In genomic region chr13:94660695-94661324, GRCh38 we compare ENCODE assay signal across 11 cellular contexts. TPM values are rescaled to one million over a fixed set of nuclear protein-coding genes. Genes with fewer than 3 reads are reported as not detected.
DNase-seq lines count a peak whose midpoint lies in the region; ATAC-seq, FAIRE-seq and TF ChIP-seq lines count a peak whose summit lies in the region.
"Had no signal": no experiment of that assay in that cellular context is flagged by ENCODE, and none has a peak within 500 bp of the region (broad histone marks: within the 10 kb centered on the region; RNA-seq: fewer than 3 reads in every experiment).

No MANE protein-coding gene starts in this region.

- H3K36me3 Mint-ChIP-seq in CD4-positive, CD25-positive, alpha-beta regulatory T cell: no peaks in the 10 kb centered on the region
- no peaks in the 10 kb centered on the region for H3K36me3 Mint-ChIP-seq in activated CD8-positive, alpha-beta memory T cell treated with anti-CD3 and anti-CD28 coated beads, Interleukin-2, amount 10 ng/mL, durations not matched to agents 7 days and 5 days
- H3K36me3 Mint-ChIP-seq: stimulated activated effector memory CD8-positive, alpha-beta T cell treated with anti-CD3 and anti-CD28 coated beads, Interleukin-12 subunit alpha, Interleukin-12 subunit beta, amount 100 ng/mL, for 72 hours had no signal

- no peaks in the 10 kb centered on the region for H3K79me2 ChIP-seq in PC-9 (ENCODE audit: low read depth)

- H3K27me3 ChIP-seq in CD4-positive, CD25-positive, alpha-beta regulatory T cell (ENCODE audit: control insufficient read depth, insufficient read depth, low read length): peaks cover 6% of the 10 kb centered on the region
- H3K27me3 ChIP-seq in PC-9 (ENCODE audit: insufficient read depth, low read depth) (peaks cover 47% of the 10 kb centered on the region), spleen (replicated peaks in 1 of 7) (peaks cover 0 to 27% (median 0%) of the 10 kb centered on the region in 7 donors)

- H3K4me1 ChIP-seq in CD4-positive, CD25-positive, alpha-beta regulatory T cell (ENCODE audit: control insufficient read depth, insufficient read depth, low read length, poor library complexity, severe bottlenecking): no peaks in the 10 kb centered on the region
- no peaks in the 10 kb centered on the region for H3K4me1 ChIP-seq in PC-9 (replicated peaks; ENCODE audit: insufficient read depth)
- H3K4me1 ChIP-seq in spleen: no peaks in the 10 kb centered on the region

- ATAC-seq in CD4-positive, CD25-positive, alpha-beta regulatory T cell (ENCODE audit: low read depth in 2 of 2): no peak
- no peak for ATAC-seq in activated CD8-positive, alpha-beta memory T cell treated with anti-CD3 and anti-CD28 coated beads, Interleukin-2, amount 10 ng/mL, durations not matched to agents 7 days and 5 days
- ATAC-seq: stimulated activated effector memory CD8-positive, alpha-beta T cell treated with anti-CD3 and anti-CD28 coated beads, Interleukin-12 subunit alpha, Interleukin-12 subunit beta, amount 100 ng/mL, for 72 hours had no signal

- no TSS peak for BruUV-seq in PC-9 (replicated peaks; lab: Mats Ljungman, UMichigan)

- FAIRE-seq in RCC 7860 (lab: Jason Lieb, UNC): no peak

- CTCF ChIA-PET in PC-9 (lab: Charles Lee): no interaction called here
- CTCF ChIA-PET in activated CD8-positive, alpha-beta memory T cell treated with anti-CD3 and anti-CD28 coated beads, Interleukin-2, amount 10 ng/mL, durations not matched to agents 7 days and 5 days (lab: Charles Lee): interaction anchor here (1.0 kb wide), 2 partner anchors 10 to 744 kb away, joined by 3 read pairs; no protein-coding TSS in a partner anchor

- intact Hi-C loops in PC-9 (cut with micrococcal nuclease; ENCODE audit: unreplicated experiment): no loop called here
- intact Hi-C loops in spleen (cut with DNase I; ENCODE audit: low total_unique reads): no loop called here

- H3K9me3 ChIP-seq in CD4-positive, CD25-positive, alpha-beta regulatory T cell (ENCODE audit: control insufficient read depth in 2 of 2, low read length in 2 of 2): no peaks in the 10 kb centered on the region
- H3K9me3 ChIP-seq in PC-9 (ENCODE audit: insufficient read depth, low read depth): no peaks in the 10 kb centered on the region
- H3K9me3 ChIP-seq in spleen: peaks cover 0 to 3% (median 0%) of the 10 kb centered on the region in 8 donors

- H3K27me3 Mint-ChIP-seq in CD4-positive, CD25-positive, alpha-beta regulatory T cell: peaks cover 8% of the 10 kb centered on the region
- peaks cover 37% of the 10 kb centered on the region for H3K27me3 Mint-ChIP-seq in activated CD8-positive, alpha-beta memory T cell treated with anti-CD3 and anti-CD28 coated beads, Interleukin-2, amount 10 ng/mL, durations not matched to agents 7 days and 5 days

- 50 to 59% (median 57%) methylated on average over 6 of the region's 6 CpGs for WGBS in spleen, 5 donors

- peak overlapping the region; percentile 10; the same call in 1 of the 2 replicates for H3K4me2 ChIP-seq in PC-9

- H4K20me1 ChIP-seq in PC-9 (ENCODE audit: insufficient read depth): no peaks in the 10 kb centered on the region

- no peak overlapping the region for H3K4me3 ChIP-seq in CD4-positive, CD25-positive, alpha-beta regulatory T cell (ENCODE audit: low read depth, low read length)
- H3K4me3 ChIP-seq in PC-9: no peak overlapping the region
- H3K4me3 ChIP-seq in spleen: no peak overlapping the region

- H2AFZ ChIP-seq in PC-9: no peak overlapping the region

- no peak overlapping the region for H3K27ac ChIP-seq in CD4-positive, CD25-positive, alpha-beta regulatory T cell (ENCODE audit: insufficient read depth, low read length, poor library complexity, severe bottlenecking)
- H3K27ac ChIP-seq in PC-9 (no peak overlapping the region), spleen (no peak overlapping the region)

- peaks cover 0 to 1% (median 0%) of the 10 kb centered on the region in 7 donors for H3K9me3 Mint-ChIP-seq in CD4-positive, CD25-positive, alpha-beta regulatory T cell
- no peaks in the 10 kb centered on the region for H3K9me3 Mint-ChIP-seq in activated CD8-positive, alpha-beta memory T cell treated with anti-CD3 and anti-CD28 coated beads, Interleukin-2, amount 10 ng/mL, durations not matched to agents 7 days and 5 days (ENCODE audit: low read depth)
- H3K9me3 Mint-ChIP-seq: stimulated activated effector memory CD8-positive, alpha-beta T cell treated with anti-CD3 and anti-CD28 coated beads, Interleukin-12 subunit alpha, Interleukin-12 subunit beta, amount 100 ng/mL, for 72 hours had no signal

- peak in 2 of 3 donors; percentile 4 to 31 for DNase-seq in CD4-positive, CD25-positive, alpha-beta regulatory T cell
- peak; percentile 55 for DNase-seq in HCEC 1CT
- no peak for DNase-seq in PC-9
- peak; percentile 43 for DNase-seq in globus pallidus (ENCODE audit: low spot score)
- no peak for DNase-seq in spleen
- DNase-seq in NCI-H187 treated with DMSO at 0.1 percent for 48 hours (lab: John Stamatoyannopoulos, UW): no peak
- DNase-seq in RCC 7860 (ENCODE audit: low spot score): no peak
- no peak for DNase-seq in activated CD8-positive, alpha-beta memory T cell treated with anti-CD3 and anti-CD28 coated beads, Interleukin-2, amount 10 ng/mL, durations not matched to agents 7 days and 5 days
- DNase-seq: islet precursor cell had no signal

- no peaks in the 10 kb centered on the region for H3F3A ChIP-seq in PC-9 (ENCODE audit: insufficient read depth, low read depth)

- TF ChIP-seq CTCF in PC-9 (conservative IDR thresholded peaks at IDR 0.05) (peak; percentile 47), spleen (IDR thresholded peaks at IDR 0.05 in 8 of 11, conservative IDR thresholded peaks at IDR 0.05 in 3 of 11) (no peak)

- peaks cover 0 to 4% (median 0%) of the 10 kb centered on the region in 4 donors for H3K4me1 Mint-ChIP-seq in CD4-positive, CD25-positive, alpha-beta regulatory T cell
- peaks cover 15% of the 10 kb centered on the region for H3K4me1 Mint-ChIP-seq in activated CD8-positive, alpha-beta memory T cell treated with anti-CD3 and anti-CD28 coated beads, Interleukin-2, amount 10 ng/mL, durations not matched to agents 7 days and 5 days
- H3K4me1 Mint-ChIP-seq: stimulated activated effector memory CD8-positive, alpha-beta T cell treated with anti-CD3 and anti-CD28 coated beads, Interleukin-12 subunit alpha, Interleukin-12 subunit beta, amount 100 ng/mL, for 72 hours had no signal

- no peaks in the 10 kb centered on the region for H3K36me3 ChIP-seq in CD4-positive, CD25-positive, alpha-beta regulatory T cell (ENCODE audit: control insufficient read depth, insufficient read depth, low read length)
- no peaks in the 10 kb centered on the region for H3K36me3 ChIP-seq in PC-9 (ENCODE audit: low read depth)
- H3K36me3 ChIP-seq in spleen: no peaks in the 10 kb centered on the region

- H3K9me2 ChIP-seq in PC-9 (ENCODE audit: insufficient read depth): no peaks in the 10 kb centered on the region

- TF ChIP-seq POLR2A in spleen (IDR thresholded peaks at IDR 0.05): no peak

- H3K4me3 Mint-ChIP-seq in CD4-positive, CD25-positive, alpha-beta regulatory T cell: peak overlapping the region in 1 of 4 donors; percentile 9
- no peak overlapping the region for H3K4me3 Mint-ChIP-seq in activated CD8-positive, alpha-beta memory T cell treated with anti-CD3 and anti-CD28 coated beads, Interleukin-2, amount 10 ng/mL, durations not matched to agents 7 days and 5 days
- H3K4me3 Mint-ChIP-seq: stimulated activated effector memory CD8-positive, alpha-beta T cell treated with anti-CD3 and anti-CD28 coated beads, Interleukin-12 subunit alpha, Interleukin-12 subunit beta, amount 100 ng/mL, for 72 hours had no signal

- POLR2A ChIA-PET in PC-9 (lab: Charles Lee; ENCODE audit: unreplicated experiment): no interaction called here

- no peak overlapping the region for H3K27ac Mint-ChIP-seq in CD4-positive, CD25-positive, alpha-beta regulatory T cell
- H3K27ac Mint-ChIP-seq in activated CD8-positive, alpha-beta memory T cell treated with anti-CD3 and anti-CD28 coated beads, Interleukin-2, amount 10 ng/mL, durations not matched to agents 7 days and 5 days: no peak overlapping the region
- H3K27ac Mint-ChIP-seq: stimulated activated effector memory CD8-positive, alpha-beta T cell treated with anti-CD3 and anti-CD28 coated beads, Interleukin-12 subunit alpha, Interleukin-12 subunit beta, amount 100 ng/mL, for 72 hours had no signal

RNA-seq across cellular contexts. Expression of gene SOX21, which starts 51.5 kb away (rescaled TPM):
- total RNA-seq in CD4-positive, CD25-positive, alpha-beta regulatory T cell: not detected
- not detected for polyA plus RNA-seq in CD4-positive, CD25-positive, alpha-beta regulatory T cell
- not detected in 2 replicates for total RNA-seq in PC-9 (2021)
- not detected for total RNA-seq in spleen
- polyA plus RNA-seq in spleen: not detected
- not detected for total RNA-seq in activated CD8-positive, alpha-beta memory T cell treated with anti-CD3 and anti-CD28 coated beads, Interleukin-2, amount 10 ng/mL, durations not matched to agents 7 days and 5 days
- total RNA-seq: activated CD8-positive, alpha-beta memory T cell treated with anti-CD3 and anti-CD28 coated beads for 36 hours had no signal

RNA-seq across cellular contexts. Expression of gene GPR180, which starts 59.2 kb away (rescaled TPM):
- total RNA-seq in CD4-positive, CD25-positive, alpha-beta regulatory T cell: 2.1 TPM
- 1 to 10 TPM; 1.5 to 2.6 (median 2.0) TPM for polyA plus RNA-seq in CD4-positive, CD25-positive, alpha-beta regulatory T cell
- total RNA-seq in PC-9 (2021): 2.6 and 4.0 TPM in 2 replicates
- total RNA-seq in spleen: 1 to 10 TPM; 3.3 to 8.6 (median 4.3) TPM
- polyA plus RNA-seq in spleen: 1 to 10 TPM; 1.2 to 1.9 (median 1.2) TPM
- total RNA-seq in activated CD8-positive, alpha-beta memory T cell treated with anti-CD3 and anti-CD28 coated beads, Interleukin-2, amount 10 ng/mL, durations not matched to agents 7 days and 5 days: 1 to 10 TPM; 7.2 to 7.5 TPM

Comparison
In these comparisons a context has a peak if more than half of its experiments do, and no peak if none do; other contexts are left out.
1. DNase-seq: peak in CD4-positive, CD25-positive, alpha-beta regulatory T cell (2 of 3), HCEC 1CT (single experiment) and globus pallidus (single experiment); none in PC-9 (0 of 2), spleen (single experiment), NCI-H187 treated with DMSO at 0.1 percent for 48 hours (single experiment), RCC 7860 (single experiment) and activated CD8-positive, alpha-beta memory T cell treated with anti-CD3 and anti-CD28 coated beads, Interleukin-2, amount 10 ng/mL, durations not matched to agents 7 days and 5 days (single experiment).